1 cellular context compared by ENCODE assay signal in the genomic region with DNA sequence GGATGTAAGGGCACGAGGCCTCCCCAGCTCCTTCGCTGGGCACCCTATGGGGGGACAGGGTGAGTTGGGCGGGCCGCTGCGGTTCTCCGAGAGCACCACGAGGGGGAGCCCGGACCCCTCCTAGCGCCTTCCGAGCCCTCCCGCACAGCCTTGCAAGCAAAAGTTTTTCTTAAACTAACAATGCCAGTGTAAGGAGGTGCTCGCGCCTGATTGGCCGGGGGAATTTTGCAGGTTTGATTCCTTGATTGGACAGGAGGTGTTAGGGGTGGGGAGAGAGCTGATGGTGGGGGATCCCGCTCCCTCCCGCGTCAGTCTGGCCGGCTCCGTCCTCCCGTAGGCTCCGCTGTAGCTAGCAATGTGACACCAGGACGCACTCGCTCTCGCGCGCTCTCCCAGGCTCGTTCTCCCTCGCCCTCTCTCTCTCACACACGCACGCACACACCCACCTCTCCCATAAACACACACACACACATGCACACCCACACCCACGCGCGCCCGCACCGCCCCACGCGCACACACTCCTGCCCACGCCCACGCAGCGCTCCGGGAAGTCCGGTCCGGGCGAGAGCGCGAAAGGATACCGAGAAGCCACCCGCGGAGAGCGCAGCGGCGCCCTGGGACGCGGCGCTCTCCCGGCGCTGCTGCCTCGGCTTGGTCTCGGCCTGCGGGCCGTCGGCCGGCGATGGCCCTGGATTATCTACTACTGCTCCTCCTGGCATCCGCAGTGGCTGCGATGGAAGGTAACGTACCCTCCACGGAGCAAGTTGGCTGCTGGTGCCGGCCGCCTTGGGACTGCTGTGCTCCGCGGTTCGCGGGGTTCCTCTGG.
TF ChIP-seq lines count a peak whose summit lies in the region.

A gene (plus strand): TSS at position 311 of the 826 bp plus-strand sequence.

TF ChIP-seq in GM12878, 131 proteins besides CTCF, POLR2A, EP300 and RAD21 (continued from another document and continues in another):
- TF ChIP-seq TCF7 (IDR thresholded peaks at IDR 0.05; ENCODE audit: borderline replicate concordance) (no peak), FOS (IDR thresholded peaks at IDR 0.05; ENCODE audit: borderline replicate concordance, extremely low read depth, insufficient read length) (no peak), ZBED1 (IDR thresholded peaks at IDR 0.05; ENCODE audit: borderline replicate concordance) (no peak), ATF7 (IDR thresholded peaks at IDR 0.05; ENCODE audit: low read depth) (peak; percentile 78), HDGF (IDR thresholded peaks at IDR 0.05) (peak; percentile 92), IKZF1 (conservative IDR thresholded peaks at IDR 0.05) (peak; percentile 96), POU2F2 (IDR thresholded peaks at IDR 0.05; ENCODE audit: borderline replicate concordance, low read depth, low read length) (0 out of 3 replicates have a peak, but pooled peaks have one; percentile 7), ZNF207 (IDR thresholded peaks at IDR 0.05; ENCODE audit: borderline replicate concordance) (peak; percentile 80; the same call in 1 of the 2 replicates), JUNB (IDR thresholded peaks at IDR 0.05) (no peak), SIN3A (IDR thresholded peaks at IDR 0.05; ENCODE audit: low read depth, low read length) (peak; percentile 85), BHLHE40 (IDR thresholded peaks at IDR 0.05; ENCODE audit: borderline replicate concordance in 1 of 2, low read depth in 2 of 2, low read length in 1 of 2) (peak in 1 of 2 experiments; percentile 58; a peak in 1 of 4 replicates), ZNF24 (IDR thresholded peaks at IDR 0.05) (peak; percentile 36; the same call in 1 of the 2 replicates), BMI1 (IDR thresholded peaks at IDR 0.05; ENCODE audit: borderline replicate concordance) (0 out of 2 replicates have a peak, but pooled peaks have one; percentile 33), CREM (IDR thresholded peaks at IDR 0.05; ENCODE audit: low read depth) (no peak), SMARCA5 (IDR thresholded peaks at IDR 0.05) (peak; percentile 91), RAD51 (IDR thresholded peaks at IDR 0.05) (no peak), MXI1 (IDR thresholded peaks at IDR 0.05; ENCODE audit: low read depth, low read length) (peak; percentile 74), ZNF217 (IDR thresholded peaks at IDR 0.05) (0 out of 2 replicates have a peak, but pooled peaks have one; percentile 25), IKZF2 (IDR thresholded peaks at IDR 0.05) (peak; percentile 85 to 90), TAF1 (IDR thresholded peaks at IDR 0.05; ENCODE audit: borderline replicate concordance, low read depth, low read length) (peak; percentile 75), POLR2AphosphoS5 (IDR thresholded peaks at IDR 0.05; ENCODE audit: low read length) (peak; percentile 92), RCOR1 (conservative IDR thresholded peaks at IDR 0.05; ENCODE audit: low read depth, low read length) (0 out of 2 replicates have a peak, but pooled peaks have one; percentile 25), DPF2 (IDR thresholded peaks at IDR 0.05) (peak; percentile 83), BACH1 (IDR thresholded peaks at IDR 0.05; ENCODE audit: borderline replicate concordance) (peak; percentile 90), SMC3 (IDR thresholded peaks at IDR 0.05; ENCODE audit: borderline replicate concordance, low read length) (peak; percentile 96), EGR1 (IDR thresholded peaks at IDR 0.05; ENCODE audit: borderline replicate concordance in 1 of 2, low read depth in 2 of 2, low read length in 2 of 2) (peak in 1 of 2 experiments; percentile 73; a peak in 2 of 3 replicates), CBX3 (IDR thresholded peaks at IDR 0.05; ENCODE audit: borderline replicate concordance, low read depth) (no peak), NR2F1 (conservative IDR thresholded peaks at IDR 0.05) (0 out of 2 replicates have a peak, but pooled peaks have one; percentile 28), ZSCAN29 (IDR thresholded peaks at IDR 0.05) (0 out of 2 replicates have a peak, but pooled peaks have one; percentile 15), YY1 (IDR thresholded peaks at IDR 0.05; ENCODE audit: low read depth, low read length) (peak; percentile 75; the same call in 1 of the 2 replicates), HDAC6 (IDR thresholded peaks at IDR 0.05; ENCODE audit: unreplicated experiment) (peak; percentile 88), KAT2A (conservative IDR thresholded peaks at IDR 0.05; ENCODE audit: control insufficient read depth, low read depth, low read length) (no peak), HCFC1 (IDR thresholded peaks at IDR 0.05; ENCODE audit: low read length) (0 out of 2 replicates have a peak, but pooled peaks have one; percentile 19), CHD2 (IDR thresholded peaks at IDR 0.05; ENCODE audit: borderline replicate concordance, low read depth, low read length) (peak; percentile 49; the same call in 1 of the 2 replicates), TCF3 (IDR thresholded peaks at IDR 0.05; ENCODE audit: borderline replicate concordance, insufficient read depth, low read depth, low read length) (no peak), SMAD1 (IDR thresholded peaks at IDR 0.05; ENCODE audit: low read depth, partially characterized antibody) (peak; percentile 52), RELA (IDR thresholded peaks at IDR 0.05; ENCODE audit: borderline replicate concordance, partially characterized antibody) (peak; percentile 9)
- TF ChIP-seq, protein P1, sequence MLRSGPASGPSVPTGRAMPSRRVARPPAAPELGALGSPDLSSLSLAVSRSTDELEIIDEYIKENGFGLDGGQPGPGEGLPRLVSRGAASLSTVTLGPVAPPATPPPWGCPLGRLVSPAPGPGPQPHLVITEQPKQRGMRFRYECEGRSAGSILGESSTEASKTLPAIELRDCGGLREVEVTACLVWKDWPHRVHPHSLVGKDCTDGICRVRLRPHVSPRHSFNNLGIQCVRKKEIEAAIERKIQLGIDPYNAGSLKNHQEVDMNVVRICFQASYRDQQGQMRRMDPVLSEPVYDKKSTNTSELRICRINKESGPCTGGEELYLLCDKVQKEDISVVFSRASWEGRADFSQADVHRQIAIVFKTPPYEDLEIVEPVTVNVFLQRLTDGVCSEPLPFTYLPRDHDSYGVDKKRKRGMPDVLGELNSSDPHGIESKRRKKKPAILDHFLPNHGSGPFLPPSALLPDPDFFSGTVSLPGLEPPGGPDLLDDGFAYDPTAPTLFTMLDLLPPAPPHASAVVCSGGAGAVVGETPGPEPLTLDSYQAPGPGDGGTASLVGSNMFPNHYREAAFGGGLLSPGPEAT (IDR thresholded peaks at IDR 0.05; ENCODE audit: low read depth) = peak; percentile 75; the same call in 1 of the 2 replicates
- TF ChIP-seq, protein P2, sequence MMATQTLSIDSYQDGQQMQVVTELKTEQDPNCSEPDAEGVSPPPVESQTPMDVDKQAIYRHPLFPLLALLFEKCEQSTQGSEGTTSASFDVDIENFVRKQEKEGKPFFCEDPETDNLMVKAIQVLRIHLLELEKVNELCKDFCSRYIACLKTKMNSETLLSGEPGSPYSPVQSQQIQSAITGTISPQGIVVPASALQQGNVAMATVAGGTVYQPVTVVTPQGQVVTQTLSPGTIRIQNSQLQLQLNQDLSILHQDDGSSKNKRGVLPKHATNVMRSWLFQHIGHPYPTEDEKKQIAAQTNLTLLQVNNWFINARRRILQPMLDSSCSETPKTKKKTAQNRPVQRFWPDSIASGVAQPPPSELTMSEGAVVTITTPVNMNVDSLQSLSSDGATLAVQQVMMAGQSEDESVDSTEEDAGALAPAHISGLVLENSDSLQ (IDR thresholded peaks at IDR 0.05) = peak; percentile 86
- TF ChIP-seq, protein P3, sequence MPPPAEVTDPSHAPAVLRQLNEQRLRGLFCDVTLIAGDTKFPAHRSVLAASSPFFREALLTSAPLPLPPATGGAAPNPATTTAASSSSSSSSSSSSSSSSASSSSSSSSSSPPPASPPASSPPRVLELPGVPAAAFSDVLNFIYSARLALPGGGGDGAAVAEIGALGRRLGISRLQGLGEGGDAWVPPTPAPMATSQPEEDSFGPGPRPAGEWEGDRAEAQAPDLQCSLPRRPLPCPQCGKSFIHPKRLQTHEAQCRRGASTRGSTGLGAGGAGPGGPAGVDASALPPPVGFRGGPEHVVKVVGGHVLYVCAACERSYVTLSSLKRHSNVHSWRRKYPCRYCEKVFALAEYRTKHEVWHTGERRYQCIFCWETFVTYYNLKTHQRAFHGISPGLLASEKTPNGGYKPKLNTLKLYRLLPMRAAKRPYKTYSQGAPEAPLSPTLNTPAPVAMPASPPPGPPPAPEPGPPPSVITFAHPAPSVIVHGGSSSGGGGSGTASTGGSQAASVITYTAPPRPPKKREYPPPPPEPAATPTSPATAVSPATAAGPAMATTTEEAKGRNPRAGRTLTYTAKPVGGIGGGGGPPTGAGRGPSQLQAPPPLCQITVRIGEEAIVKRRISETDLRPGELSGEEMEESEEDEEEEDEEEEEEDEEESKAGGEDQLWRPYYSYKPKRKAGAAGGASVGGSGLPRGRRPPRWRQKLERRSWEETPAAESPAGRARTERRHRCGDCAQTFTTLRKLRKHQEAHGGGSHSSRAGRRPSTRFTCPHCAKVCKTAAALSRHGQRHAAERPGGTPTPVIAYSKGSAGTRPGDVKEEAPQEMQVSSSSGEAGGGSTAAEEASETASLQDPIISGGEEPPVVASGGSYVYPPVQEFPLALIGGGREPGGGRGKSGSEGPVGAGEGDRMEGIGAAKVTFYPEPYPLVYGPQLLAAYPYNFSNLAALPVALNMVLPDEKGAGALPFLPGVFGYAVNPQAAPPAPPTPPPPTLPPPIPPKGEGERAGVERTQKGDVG (CRISPR knock-in tag; IDR thresholded peaks at IDR 0.05) = no peak
- TF ChIP-seq, protein P4, sequence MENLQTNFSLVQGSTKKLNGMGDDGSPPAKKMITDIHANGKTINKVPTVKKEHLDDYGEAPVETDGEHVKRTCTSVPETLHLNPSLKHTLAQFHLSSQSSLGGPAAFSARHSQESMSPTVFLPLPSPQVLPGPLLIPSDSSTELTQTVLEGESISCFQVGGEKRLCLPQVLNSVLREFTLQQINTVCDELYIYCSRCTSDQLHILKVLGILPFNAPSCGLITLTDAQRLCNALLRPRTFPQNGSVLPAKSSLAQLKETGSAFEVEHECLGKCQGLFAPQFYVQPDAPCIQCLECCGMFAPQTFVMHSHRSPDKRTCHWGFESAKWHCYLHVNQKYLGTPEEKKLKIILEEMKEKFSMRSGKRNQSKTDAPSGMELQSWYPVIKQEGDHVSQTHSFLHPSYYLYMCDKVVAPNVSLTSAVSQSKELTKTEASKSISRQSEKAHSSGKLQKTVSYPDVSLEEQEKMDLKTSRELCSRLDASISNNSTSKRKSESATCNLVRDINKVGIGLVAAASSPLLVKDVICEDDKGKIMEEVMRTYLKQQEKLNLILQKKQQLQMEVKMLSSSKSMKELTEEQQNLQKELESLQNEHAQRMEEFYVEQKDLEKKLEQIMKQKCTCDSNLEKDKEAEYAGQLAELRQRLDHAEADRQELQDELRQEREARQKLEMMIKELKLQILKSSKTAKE (IDR thresholded peaks at IDR 0.05; ENCODE audit: low read depth, poor library complexity, severe bottlenecking) = no peak
- TF ChIP-seq, protein P5, sequence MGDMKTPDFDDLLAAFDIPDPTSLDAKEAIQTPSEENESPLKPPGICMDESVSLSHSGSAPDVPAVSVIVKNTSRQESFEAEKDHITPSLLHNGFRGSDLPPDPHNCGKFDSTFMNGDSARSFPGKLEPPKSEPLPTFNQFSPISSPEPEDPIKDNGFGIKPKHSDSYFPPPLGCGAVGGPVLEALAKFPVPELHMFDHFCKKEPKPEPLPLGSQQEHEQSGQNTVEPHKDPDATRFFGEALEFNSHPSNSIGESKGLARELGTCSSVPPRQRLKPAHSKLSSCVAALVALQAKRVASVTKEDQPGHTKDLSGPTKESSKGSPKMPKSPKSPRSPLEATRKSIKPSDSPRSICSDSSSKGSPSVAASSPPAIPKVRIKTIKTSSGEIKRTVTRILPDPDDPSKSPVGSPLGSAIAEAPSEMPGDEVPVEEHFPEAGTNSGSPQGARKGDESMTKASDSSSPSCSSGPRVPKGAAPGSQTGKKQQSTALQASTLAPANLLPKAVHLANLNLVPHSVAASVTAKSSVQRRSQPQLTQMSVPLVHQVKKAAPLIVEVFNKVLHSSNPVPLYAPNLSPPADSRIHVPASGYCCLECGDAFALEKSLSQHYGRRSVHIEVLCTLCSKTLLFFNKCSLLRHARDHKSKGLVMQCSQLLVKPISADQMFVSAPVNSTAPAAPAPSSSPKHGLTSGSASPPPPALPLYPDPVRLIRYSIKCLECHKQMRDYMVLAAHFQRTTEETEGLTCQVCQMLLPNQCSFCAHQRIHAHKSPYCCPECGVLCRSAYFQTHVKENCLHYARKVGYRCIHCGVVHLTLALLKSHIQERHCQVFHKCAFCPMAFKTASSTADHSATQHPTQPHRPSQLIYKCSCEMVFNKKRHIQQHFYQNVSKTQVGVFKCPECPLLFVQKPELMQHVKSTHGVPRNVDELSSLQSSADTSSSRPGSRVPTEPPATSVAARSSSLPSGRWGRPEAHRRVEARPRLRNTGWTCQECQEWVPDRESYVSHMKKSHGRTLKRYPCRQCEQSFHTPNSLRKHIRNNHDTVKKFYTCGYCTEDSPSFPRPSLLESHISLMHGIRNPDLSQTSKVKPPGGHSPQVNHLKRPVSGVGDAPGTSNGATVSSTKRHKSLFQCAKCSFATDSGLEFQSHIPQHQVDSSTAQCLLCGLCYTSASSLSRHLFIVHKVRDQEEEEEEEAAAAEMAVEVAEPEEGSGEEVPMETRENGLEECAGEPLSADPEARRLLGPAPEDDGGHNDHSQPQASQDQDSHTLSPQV (IDR thresholded peaks at IDR 0.05) = 0 out of 2 replicates have a peak, but pooled peaks have one; percentile 23
- TF ChIP-seq, protein P6, sequence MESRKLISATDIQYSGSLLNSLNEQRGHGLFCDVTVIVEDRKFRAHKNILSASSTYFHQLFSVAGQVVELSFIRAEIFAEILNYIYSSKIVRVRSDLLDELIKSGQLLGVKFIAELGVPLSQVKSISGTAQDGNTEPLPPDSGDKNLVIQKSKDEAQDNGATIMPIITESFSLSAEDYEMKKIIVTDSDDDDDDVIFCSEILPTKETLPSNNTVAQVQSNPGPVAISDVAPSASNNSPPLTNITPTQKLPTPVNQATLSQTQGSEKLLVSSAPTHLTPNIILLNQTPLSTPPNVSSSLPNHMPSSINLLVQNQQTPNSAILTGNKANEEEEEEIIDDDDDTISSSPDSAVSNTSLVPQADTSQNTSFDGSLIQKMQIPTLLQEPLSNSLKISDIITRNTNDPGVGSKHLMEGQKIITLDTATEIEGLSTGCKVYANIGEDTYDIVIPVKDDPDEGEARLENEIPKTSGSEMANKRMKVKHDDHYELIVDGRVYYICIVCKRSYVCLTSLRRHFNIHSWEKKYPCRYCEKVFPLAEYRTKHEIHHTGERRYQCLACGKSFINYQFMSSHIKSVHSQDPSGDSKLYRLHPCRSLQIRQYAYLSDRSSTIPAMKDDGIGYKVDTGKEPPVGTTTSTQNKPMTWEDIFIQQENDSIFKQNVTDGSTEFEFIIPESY (IDR thresholded peaks at IDR 0.05) = no peak
- TF ChIP-seq, protein P7, sequence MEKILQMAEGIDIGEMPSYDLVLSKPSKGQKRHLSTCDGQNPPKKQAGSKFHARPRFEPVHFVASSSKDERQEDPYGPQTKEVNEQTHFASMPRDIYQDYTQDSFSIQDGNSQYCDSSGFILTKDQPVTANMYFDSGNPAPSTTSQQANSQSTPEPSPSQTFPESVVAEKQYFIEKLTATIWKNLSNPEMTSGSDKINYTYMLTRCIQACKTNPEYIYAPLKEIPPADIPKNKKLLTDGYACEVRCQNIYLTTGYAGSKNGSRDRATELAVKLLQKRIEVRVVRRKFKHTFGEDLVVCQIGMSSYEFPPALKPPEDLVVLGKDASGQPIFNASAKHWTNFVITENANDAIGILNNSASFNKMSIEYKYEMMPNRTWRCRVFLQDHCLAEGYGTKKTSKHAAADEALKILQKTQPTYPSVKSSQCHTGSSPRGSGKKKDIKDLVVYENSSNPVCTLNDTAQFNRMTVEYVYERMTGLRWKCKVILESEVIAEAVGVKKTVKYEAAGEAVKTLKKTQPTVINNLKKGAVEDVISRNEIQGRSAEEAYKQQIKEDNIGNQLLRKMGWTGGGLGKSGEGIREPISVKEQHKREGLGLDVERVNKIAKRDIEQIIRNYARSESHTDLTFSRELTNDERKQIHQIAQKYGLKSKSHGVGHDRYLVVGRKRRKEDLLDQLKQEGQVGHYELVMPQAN (conservative IDR thresholded peaks at IDR 0.05) = peak; percentile 94
